In the genomic region with DNA sequence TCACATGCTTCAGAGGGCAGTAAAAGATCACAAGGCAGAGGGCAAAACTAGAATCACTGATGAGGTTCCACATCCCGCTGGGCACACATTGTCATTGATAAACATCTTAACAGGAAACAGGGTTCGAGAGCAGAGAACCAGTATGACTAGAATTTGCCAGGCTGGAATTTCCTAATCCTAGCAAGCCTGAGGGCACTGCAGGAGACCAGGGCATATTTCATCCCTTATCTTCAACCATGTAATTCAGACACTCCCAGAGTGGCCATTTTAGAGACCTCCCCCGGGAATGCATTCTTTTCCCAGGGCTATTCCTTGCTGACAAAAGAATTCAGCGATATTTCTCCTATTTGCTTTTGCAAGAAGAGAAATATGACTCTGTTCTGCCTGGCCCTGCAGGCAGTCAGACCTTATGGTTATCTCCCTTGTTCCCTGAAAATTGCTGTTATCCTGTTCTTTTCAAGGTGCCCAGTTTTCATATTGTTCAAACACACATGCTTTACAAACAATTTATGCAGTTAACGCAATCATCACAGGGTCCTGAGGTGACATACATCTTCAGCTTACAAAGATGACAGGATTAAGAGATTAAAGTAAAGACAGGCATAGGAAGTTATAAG, we compare ENCODE assay signal across 2 cellular contexts.
A peak's percentile ranks its signal among the peaks of the same experiment; 100 is the strongest.
TF ChIP-seq lines count a peak whose summit lies in the region.
"Not testable (repeated sequence)": the region's sequence is repeated elsewhere in the genome, so short reads cannot be mapped to it uniquely, and the experiment has no call there.

No MANE protein-coding gene starts in this region.

TF ChIP-seq in HEK293, 187 proteins besides CTCF, POLR2A, EP300 and RAD21:
- peak; percentile 58 for TF ChIP-seq ZNF529 (tag by site-specific recombination; IDR thresholded peaks at IDR 0.05; ENCODE audit: insufficient replicate concordance)
- peak; percentile 95 for TF ChIP-seq ZNF510 (tag by site-specific recombination; IDR thresholded peaks at IDR 0.05; ENCODE audit: insufficient replicate concordance)
- 0 out of 2 replicates have a peak, but pooled peaks have one; percentile 12 for TF ChIP-seq ZNF394 (tag by site-specific recombination; IDR thresholded peaks at IDR 0.05; ENCODE audit: borderline replicate concordance)
- TF ChIP-seq SETDB1 (IDR thresholded peaks at IDR 0.05; ENCODE audit: insufficient read length, low read length) = peak; percentile 98
- 0 out of 2 replicates have a peak, but pooled peaks have one; percentile 59 for TF ChIP-seq ZSCAN30 (tag by site-specific recombination; IDR thresholded peaks at IDR 0.05)
- peak; percentile 93 for TF ChIP-seq ZNF677 (tag by site-specific recombination; IDR thresholded peaks at IDR 0.05)
- TF ChIP-seq SP7 (tag by site-specific recombination; IDR thresholded peaks at IDR 0.05) = 0 out of 2 replicates have a peak, but pooled peaks have one; percentile 29
- 0 out of 2 replicates have a peak, but pooled peaks have one; percentile 18 for TF ChIP-seq ZBTB17 (tag by site-specific recombination; IDR thresholded peaks at IDR 0.05)
- TF ChIP-seq ZNF660 (tag by site-specific recombination; IDR thresholded peaks at IDR 0.05) = 0 out of 2 replicates have a peak, but pooled peaks have one; percentile 14
- peak; percentile 93; the same call in 1 of the 2 replicates for TF ChIP-seq TRIM28 (IDR thresholded peaks at IDR 0.05; ENCODE audit: borderline replicate concordance, low read length)
- TF ChIP-seq, protein P1, sequence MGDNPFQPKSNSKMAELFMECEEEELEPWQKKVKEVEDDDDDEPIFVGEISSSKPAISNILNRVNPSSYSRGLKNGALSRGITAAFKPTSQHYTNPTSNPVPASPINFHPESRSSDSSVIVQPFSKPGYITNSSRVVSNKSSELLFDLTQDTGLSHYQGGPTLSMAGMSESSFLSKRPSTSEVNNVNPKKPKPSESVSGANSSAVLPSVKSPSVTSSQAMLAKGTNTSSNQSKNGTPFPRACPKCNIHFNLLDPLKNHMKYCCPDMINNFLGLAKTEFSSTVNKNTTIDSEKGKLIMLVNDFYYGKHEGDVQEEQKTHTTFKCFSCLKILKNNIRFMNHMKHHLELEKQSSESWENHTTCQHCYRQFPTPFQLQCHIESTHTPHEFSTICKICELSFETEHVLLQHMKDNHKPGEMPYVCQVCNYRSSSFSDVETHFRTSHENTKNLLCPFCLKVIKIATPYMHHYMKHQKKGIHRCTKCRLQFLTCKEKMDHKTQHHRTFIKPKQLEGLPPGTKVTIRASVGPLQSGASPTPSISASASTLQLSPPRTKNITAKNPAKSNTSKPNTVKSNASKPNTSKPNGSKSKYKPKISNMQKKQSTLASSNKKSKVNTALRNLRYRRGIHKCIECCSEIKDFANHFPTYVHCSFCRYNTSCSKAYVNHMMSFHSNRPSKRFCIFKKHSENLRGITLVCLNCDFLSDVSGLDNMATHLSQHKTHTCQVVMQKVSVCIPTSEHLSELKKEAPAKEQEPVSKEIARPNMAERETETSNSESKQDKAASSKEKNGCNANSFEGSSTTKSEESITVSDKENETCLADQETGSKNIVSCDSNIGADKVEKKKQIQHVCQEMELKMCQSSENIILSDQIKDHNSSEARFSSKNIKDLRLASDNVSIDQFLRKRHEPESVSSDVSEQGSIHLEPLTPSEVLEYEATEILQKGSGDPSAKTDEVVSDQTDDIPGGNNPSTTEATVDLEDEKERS (tag by site-specific recombination; IDR thresholded peaks at IDR 0.05) = peak; percentile 97
- 0 out of 2 replicates have a peak, but pooled peaks have one; percentile 25 for TF ChIP-seq ZXDB (tag by site-specific recombination; IDR thresholded peaks at IDR 0.05)
- peak; percentile 64; the same call in 1 of the 2 replicates for TF ChIP-seq ZNF610 (tag by site-specific recombination; IDR thresholded peaks at IDR 0.05; ENCODE audit: borderline replicate concordance)
- TF ChIP-seq, protein P2, sequence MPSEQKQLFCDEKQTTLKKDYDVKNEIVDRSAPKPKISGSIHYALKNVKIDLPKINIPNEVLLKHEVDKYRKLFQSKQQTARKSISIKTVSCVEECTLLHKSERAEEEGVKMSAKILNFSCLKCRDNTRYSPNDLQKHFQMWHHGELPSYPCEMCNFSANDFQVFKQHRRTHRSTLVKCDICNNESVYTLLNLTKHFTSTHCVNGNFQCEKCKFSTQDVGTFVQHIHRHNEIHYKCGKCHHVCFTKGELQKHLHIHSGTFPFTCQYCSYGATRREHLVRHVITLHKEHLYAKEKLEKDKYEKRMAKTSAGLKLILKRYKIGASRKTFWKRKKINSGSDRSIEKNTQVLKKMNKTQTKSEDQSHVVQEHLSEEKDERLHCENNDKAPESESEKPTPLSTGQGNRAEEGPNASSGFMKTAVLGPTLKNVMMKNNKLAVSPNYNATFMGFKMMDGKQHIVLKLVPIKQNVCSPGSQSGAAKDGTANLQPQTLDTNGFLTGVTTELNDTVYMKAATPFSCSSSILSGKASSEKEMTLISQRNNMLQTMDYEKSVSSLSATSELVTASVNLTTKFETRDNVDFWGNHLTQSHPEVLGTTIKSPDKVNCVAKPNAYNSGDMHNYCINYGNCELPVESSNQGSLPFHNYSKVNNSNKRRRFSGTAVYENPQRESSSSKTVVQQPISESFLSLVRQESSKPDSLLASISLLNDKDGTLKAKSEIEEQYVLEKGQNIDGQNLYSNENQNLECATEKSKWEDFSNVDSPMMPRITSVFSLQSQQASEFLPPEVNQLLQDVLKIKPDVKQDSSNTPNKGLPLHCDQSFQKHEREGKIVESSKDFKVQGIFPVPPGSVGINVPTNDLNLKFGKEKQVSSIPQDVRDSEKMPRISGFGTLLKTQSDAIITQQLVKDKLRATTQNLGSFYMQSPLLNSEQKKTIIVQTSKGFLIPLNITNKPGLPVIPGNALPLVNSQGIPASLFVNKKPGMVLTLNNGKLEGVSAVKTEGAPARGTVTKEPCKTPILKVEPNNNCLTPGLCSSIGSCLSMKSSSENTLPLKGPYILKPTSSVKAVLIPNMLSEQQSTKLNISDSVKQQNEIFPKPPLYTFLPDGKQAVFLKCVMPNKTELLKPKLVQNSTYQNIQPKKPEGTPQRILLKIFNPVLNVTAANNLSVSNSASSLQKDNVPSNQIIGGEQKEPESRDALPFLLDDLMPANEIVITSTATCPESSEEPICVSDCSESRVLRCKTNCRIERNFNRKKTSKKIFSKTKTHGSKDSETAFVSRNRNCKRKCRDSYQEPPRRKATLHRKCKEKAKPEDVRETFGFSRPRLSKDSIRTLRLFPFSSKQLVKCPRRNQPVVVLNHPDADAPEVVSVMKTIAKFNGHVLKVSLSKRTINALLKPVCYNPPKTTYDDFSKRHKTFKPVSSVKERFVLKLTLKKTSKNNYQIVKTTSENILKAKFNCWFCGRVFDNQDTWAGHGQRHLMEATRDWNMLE (tag by site-specific recombination; conservative IDR thresholded peaks at IDR 0.05; ENCODE audit: low read depth) = peak; percentile 60
- TF ChIP-seq GLIS1 (tag by site-specific recombination; IDR thresholded peaks at IDR 0.05) = peak; percentile 51
- peak; percentile 12; the same call in 1 of the 2 replicates for TF ChIP-seq ZNF654 (tag by site-specific recombination; IDR thresholded peaks at IDR 0.05; ENCODE audit: low read depth)
- peak; percentile 86; the same call in 1 of the 2 replicates for TF ChIP-seq ZNF184 (tag by site-specific recombination; IDR thresholded peaks at IDR 0.05)
- TF ChIP-seq ZNF626 (tag by site-specific recombination; IDR thresholded peaks at IDR 0.05) = peak; percentile 97
- peak; percentile 39; the same call in 1 of the 2 replicates for TF ChIP-seq KLF8 (tag by site-specific recombination; IDR thresholded peaks at IDR 0.05)

TF ChIP-seq in K562, 482 proteins besides CTCF, POLR2A, EP300 and RAD21:
- TF ChIP-seq, protein P3, sequence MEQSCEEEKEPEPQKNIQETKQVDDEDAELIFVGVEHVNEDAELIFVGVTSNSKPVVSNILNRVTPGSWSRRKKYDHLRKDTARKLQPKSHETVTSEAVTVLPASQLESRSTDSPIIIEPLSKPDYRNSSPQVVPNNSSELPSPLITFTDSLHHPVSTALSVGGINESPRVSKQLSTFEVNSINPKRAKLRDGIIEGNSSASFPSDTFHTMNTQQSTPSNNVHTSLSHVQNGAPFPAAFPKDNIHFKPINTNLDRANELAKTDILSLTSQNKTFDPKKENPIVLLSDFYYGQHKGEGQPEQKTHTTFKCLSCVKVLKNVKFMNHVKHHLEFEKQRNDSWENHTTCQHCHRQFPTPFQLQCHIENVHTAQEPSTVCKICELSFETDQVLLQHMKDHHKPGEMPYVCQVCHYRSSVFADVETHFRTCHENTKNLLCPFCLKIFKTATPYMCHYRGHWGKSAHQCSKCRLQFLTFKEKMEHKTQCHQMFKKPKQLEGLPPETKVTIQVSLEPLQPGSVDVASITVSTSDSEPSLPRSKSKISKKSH (CRISPR knock-in tag; IDR thresholded peaks at IDR 0.05) = peak; percentile 91
- TF ChIP-seq JUN (IDR thresholded peaks at IDR 0.05; ENCODE audit: borderline replicate concordance, low read depth, low read length) (peak; percentile 56; the same call in 1 of the 2 replicates), TRIM28 (IDR thresholded peaks at IDR 0.05) (peak; percentile 96), CBX1 (IDR thresholded peaks at IDR 0.05; ENCODE audit: low read depth) (0 out of 2 replicates have a peak, but pooled peaks have one; percentile 61), TRIM24 (IDR thresholded peaks at IDR 0.05) (peak in 1 of 2 experiments; percentile 56; a peak in 1 of 4 replicates), CBX5 (IDR thresholded peaks at IDR 0.05; ENCODE audit: borderline replicate concordance, low read depth) (peak; percentile 91), CBX3 (IDR thresholded peaks at IDR 0.05; ENCODE audit: borderline replicate concordance in 1 of 2, low read length in 2 of 2) (peak in 1 of 2 experiments; percentile 93; a peak in 2 of 3 replicates), ZEB2 (IDR thresholded peaks at IDR 0.05) (peak; percentile 65; the same call in 1 of the 2 replicates)
- TF ChIP-seq JUN (CRISPR knock-in tag; IDR thresholded peaks at IDR 0.05; ENCODE audit: borderline replicate concordance) = not testable (repeated sequence)
- TF ChIP-seq, protein P4, sequence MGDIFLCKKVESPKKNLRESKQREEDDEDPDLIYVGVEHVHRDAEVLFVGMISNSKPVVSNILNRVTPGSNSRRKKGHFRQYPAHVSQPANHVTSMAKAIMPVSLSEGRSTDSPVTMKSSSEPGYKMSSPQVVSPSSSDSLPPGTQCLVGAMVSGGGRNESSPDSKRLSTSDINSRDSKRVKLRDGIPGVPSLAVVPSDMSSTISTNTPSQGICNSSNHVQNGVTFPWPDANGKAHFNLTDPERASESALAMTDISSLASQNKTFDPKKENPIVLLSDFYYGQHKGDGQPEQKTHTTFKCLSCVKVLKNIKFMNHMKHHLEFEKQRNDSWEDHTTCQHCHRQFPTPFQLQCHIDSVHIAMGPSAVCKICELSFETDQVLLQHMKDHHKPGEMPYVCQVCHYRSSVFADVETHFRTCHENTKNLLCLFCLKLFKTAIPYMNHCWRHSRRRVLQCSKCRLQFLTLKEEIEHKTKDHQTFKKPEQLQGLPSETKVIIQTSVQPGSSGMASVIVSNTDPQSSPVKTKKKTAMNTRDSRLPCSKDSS (IDR thresholded peaks at IDR 0.05; ENCODE audit: low read depth, partially characterized antibody) = peak; percentile 92
